14 cellular contexts compared by ENCODE assay signal in genomic region chr10:11106621-11107374, GRCh38.
DNase-seq lines count a peak whose midpoint lies in the region; ATAC-seq and TF ChIP-seq lines count a peak whose summit lies in the region.
"Had no signal": no experiment of that assay in that cellular context is flagged by ENCODE, and none has a peak within 500 bp of the region (broad histone marks: within the 10 kb centered on the region; RNA-seq: fewer than 3 reads in every experiment).

No MANE protein-coding gene starts in this region.

- no peaks in the 10 kb centered on the region for H3K36me3 Mint-ChIP-seq in activated B cell treated with CpG ODN at 0.5 μM for 24 hours (ENCODE audit: low read depth)
- peaks cover 4% of the 10 kb centered on the region for H3K36me3 Mint-ChIP-seq in activated naive CD4-positive, alpha-beta T cell treated with anti-CD3 and anti-CD28 coated beads, Interleukin-2, amount 10 ng/mL, durations not matched to agents 7 days and 5 days
- H3K36me3 Mint-ChIP-seq: activated CD4-positive, alpha-beta memory T cell treated with anti-CD3 and anti-CD28 coated beads for 36 hours had no signal

- H3K4me1 Mint-ChIP-seq in activated B cell treated with CpG ODN at 0.5 μM for 24 hours = peaks cover 10% of the 10 kb centered on the region
- H3K4me1 Mint-ChIP-seq in activated naive CD4-positive, alpha-beta T cell treated with anti-CD3 and anti-CD28 coated beads, Interleukin-2, amount 10 ng/mL, durations not matched to agents 7 days and 5 days = peaks cover 15% of the 10 kb centered on the region

- no peak overlapping the region for H3K4me3 ChIP-seq in GM12864 (ENCODE audit: low read depth, low read length)
- H3K4me3 ChIP-seq: GM23248, ovary, SJSA1 had no signal

- peak; percentile 8 for TF ChIP-seq CTCF in GM12864 (IDR thresholded peaks at IDR 0.05; ENCODE audit: low read depth, low read length, missing control alignments)
- TF ChIP-seq CTCF in activated B cell treated with CpG ODN at 0.5 μM for 24 hours (IDR thresholded peaks at IDR 0.05) = no peak

- intact Hi-C loops in activated B cell treated with CpG ODN at 0.5 μM for 24 hours (cut with micrococcal nuclease) = no loop called here

- no peak overlapping the region for H3K4me3 Mint-ChIP-seq in activated B cell treated with CpG ODN at 0.5 μM for 24 hours
- no peak overlapping the region for H3K4me3 Mint-ChIP-seq in activated naive CD4-positive, alpha-beta T cell treated with anti-CD3 and anti-CD28 coated beads, Interleukin-2, amount 10 ng/mL, durations not matched to agents 7 days and 5 days
- H3K4me3 Mint-ChIP-seq: activated CD4-positive, alpha-beta memory T cell treated with anti-CD3 and anti-CD28 coated beads for 36 hours had no signal

- no peaks in the 10 kb centered on the region for H3K9me3 Mint-ChIP-seq in activated B cell treated with CpG ODN at 0.5 μM for 24 hours
- peaks cover 2% of the 10 kb centered on the region for H3K9me3 Mint-ChIP-seq in activated naive CD4-positive, alpha-beta T cell treated with anti-CD3 and anti-CD28 coated beads, Interleukin-2, amount 10 ng/mL, durations not matched to agents 7 days and 5 days
- H3K9me3 Mint-ChIP-seq: activated CD4-positive, alpha-beta memory T cell treated with anti-CD3 and anti-CD28 coated beads for 36 hours had no signal

- H3K27me3 Mint-ChIP-seq in activated B cell treated with CpG ODN at 0.5 μM for 24 hours = peaks cover 4% of the 10 kb centered on the region
- peaks cover 16% of the 10 kb centered on the region for H3K27me3 Mint-ChIP-seq in activated naive CD4-positive, alpha-beta T cell treated with anti-CD3 and anti-CD28 coated beads, Interleukin-2, amount 10 ng/mL, durations not matched to agents 7 days and 5 days

- CTCF ChIA-PET in activated B cell treated with CpG ODN at 0.5 μM for 24 hours (lab: Charles Lee) = no interaction called here
- CTCF ChIA-PET in activated naive CD4-positive, alpha-beta T cell treated with anti-CD3 and anti-CD28 coated beads, Interleukin-2, amount 10 ng/mL, durations not matched to agents 7 days and 5 days (lab: Charles Lee) = interaction anchor here (0.6 to 1.7 kb wide), 3 partner anchors 10 to 151 kb away, joined by 3 to 4 read pairs (median 3); no protein-coding TSS in a partner anchor

- DNase-seq in GM12864 (ENCODE audit: low read depth) (no peak), activated B cell treated with CpG ODN at 0.5 μM for 24 hours (no peak), iPS-NIHi11 (ENCODE audit: low spot score) (no peak), mucosa of gallbladder (ENCODE audit: low spot score) (no peak)
- no peak for DNase-seq in activated naive CD4-positive, alpha-beta T cell treated with anti-CD3 and anti-CD28 coated beads, Interleukin-2, amount 10 ng/mL, durations not matched to agents 7 days and 5 days
- no peak for DNase-seq in stimulated activated CD4-positive, alpha-beta T cell treated with anti-CD3 and anti-CD28 coated beads, Interleukin-4, amount 100 ng/mL, for 1 hour
- DNase-seq: activated CD4-positive, alpha-beta memory T cell treated with anti-CD3 and anti-CD28 coated beads for 36 hours; Caco-2; GM23248; MM.1S; ovary had no signal

- POLR2A ChIA-PET in activated B cell treated with CpG ODN at 0.5 μM for 24 hours (lab: Charles Lee) = interaction anchor here (0.7 kb wide), 1 partner anchor 137 kb away, joined by 3 read pairs; no protein-coding TSS in a partner anchor

- no peak overlapping the region for H3K27ac Mint-ChIP-seq in activated B cell treated with CpG ODN at 0.5 μM for 24 hours
- no peak overlapping the region for H3K27ac Mint-ChIP-seq in activated naive CD4-positive, alpha-beta T cell treated with anti-CD3 and anti-CD28 coated beads, Interleukin-2, amount 10 ng/mL, durations not matched to agents 7 days and 5 days
- H3K27ac Mint-ChIP-seq: activated CD4-positive, alpha-beta memory T cell treated with anti-CD3 and anti-CD28 coated beads for 36 hours had no signal

- peak; percentile 43 for ATAC-seq in GM19372 (IDR thresholded peaks at IDR 0.05; ENCODE audit: low read depth, unreplicated experiment)
- ATAC-seq in HG03103 (IDR thresholded peaks at IDR 0.05; ENCODE audit: low read depth, unreplicated experiment) = peak; percentile 42
- ATAC-seq in activated B cell treated with CpG ODN at 0.5 μM for 24 hours (ENCODE audit: low read depth) = peak; percentile 47
